Comparison of ENCODE assay signal across 18 cellular contexts in genomic region chr6:31881136-31881859, GRCh38. TPM values are rescaled to one million over a fixed set of nuclear protein-coding genes. Genes with fewer than 3 reads are reported as not detected.
"Had no signal": no experiment of that assay in that cellular context is flagged by ENCODE, and none has a peak within 500 bp of the region (broad histone marks: within the 10 kb centered on the region; RNA-seq: fewer than 3 reads in every experiment).

No MANE protein-coding gene starts in this region.

- DNase-seq: activated CD4-positive, alpha-beta T cell treated with anti-CD3 and anti-CD28 coated beads, Interleukin-2, amount 50 U/mL, for 1 hour; activated CD4-positive, CD25-positive, alpha-beta regulatory T cell; activated CD8-positive, alpha-beta memory T cell treated with anti-CD3 and anti-CD28 coated beads for 24 hours; activated naive CD4-positive, alpha-beta T cell treated with anti-CD3 and anti-CD28 coated beads for 36 hours; dorsolateral prefrontal cortex; naive thymus-derived CD4-positive, alpha-beta T cell; right lobe of liver; spleen; SW 1271 had no signal

- H3K27ac ChIP-seq: right lobe of liver, spleen, thoracic aorta had no signal

- FAIRE-seq: islet of Langerhans, TTC549 had no signal

- H3K27me3 Mint-ChIP-seq: naive thymus-derived CD4-positive, alpha-beta T cell had no signal

- H3K4me1 ChIP-seq: right lobe of liver had no signal

- H3K27ac Mint-ChIP-seq: activated naive CD4-positive, alpha-beta T cell treated with anti-CD3 and anti-CD28 coated beads for 36 hours had no signal

- H3K9me3 Mint-ChIP-seq: activated naive CD4-positive, alpha-beta T cell treated with anti-CD3 and anti-CD28 coated beads for 36 hours; naive thymus-derived CD4-positive, alpha-beta T cell had no signal

- H3K4me3 ChIP-seq: adrenal gland, dorsolateral prefrontal cortex, right lobe of liver, spleen, thoracic aorta had no signal

- ATAC-seq: esophagus mucosa; left lobe of liver; naive thymus-derived CD4-positive, alpha-beta T cell; right lobe of liver had no signal

- H3K4me3 Mint-ChIP-seq: activated naive CD4-positive, alpha-beta T cell treated with anti-CD3 and anti-CD28 coated beads for 36 hours; naive thymus-derived CD4-positive, alpha-beta T cell had no signal

- H3K9me3 ChIP-seq: adrenal gland, right lobe of liver, spleen, thoracic aorta had no signal

- H3K27me3 ChIP-seq: adrenal gland, dorsolateral prefrontal cortex, right lobe of liver, spleen had no signal

RNA-seq across cellular contexts. Expression of gene SLC44A4, which starts 2.5 kb away (rescaled TPM):
- total RNA-seq: cardiac septum; lung microvascular endothelial cell; naive thymus-derived CD4-positive, alpha-beta T cell; T-helper 2 cell treated with Interferon-gamma antibody and Interleukin-4, amounts not matched to agents 100 ng/mL and 5 ng/mL, for 36 hours had no signal
- polyA plus RNA-seq: naive thymus-derived CD4-positive, alpha-beta T cell had no signal

RNA-seq across cellular contexts. Expression of gene C2, which starts 46.2 kb away (rescaled TPM):
- total RNA-seq: lung microvascular endothelial cell had no signal
